21 cellular contexts compared by ENCODE assay signal in the genomic region with DNA sequence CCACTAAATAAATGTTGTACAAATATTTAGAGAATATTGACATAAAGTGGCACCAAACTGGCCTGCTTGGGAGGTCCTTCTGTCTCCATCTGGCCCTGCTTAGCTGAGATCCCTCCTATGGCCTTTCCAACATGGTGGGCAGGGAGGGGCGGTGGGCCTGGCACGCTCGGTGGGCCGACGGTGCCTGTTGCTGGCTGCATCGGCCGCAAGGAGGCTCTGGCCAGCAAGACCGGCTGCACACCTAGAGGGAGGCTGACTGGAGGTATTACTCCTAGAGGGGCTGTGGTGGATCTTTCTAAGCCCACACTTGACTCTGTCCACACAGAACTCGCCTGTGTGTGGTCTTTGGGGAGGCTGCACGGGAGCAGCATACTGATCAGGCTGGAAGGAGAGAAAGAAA.
"Had no signal": no experiment of that assay in that cellular context is flagged by ENCODE, and none has a peak within 500 bp of the region (broad histone marks: within the 10 kb centered on the region; RNA-seq: fewer than 3 reads in every experiment).

No MANE protein-coding gene starts in this region.

- DNase-seq: effector memory CD4-positive, alpha-beta T cell; gastrocnemius medialis; heart right ventricle; hypothalamus; lower lobe of right lung; natural killer cell; psoas muscle; retina; spleen; stimulated activated CD4-positive, alpha-beta T cell treated with anti-CD3 and anti-CD28 coated beads, Interleukin-15, amount 100 ng/mL, for 24 hours; stimulated activated CD4-positive, alpha-beta T cell treated with anti-CD3 and anti-CD28 coated beads, Interleukin-1b, Interleukin-23, amount 100 ng/mL, for 48 hours; stimulated activated CD4-positive, alpha-beta T cell treated with anti-CD3 and anti-CD28 coated beads, Interleukin-4, amount 100 ng/mL, for 24 hours; tibial artery; upper lobe of left lung; uterus had no signal

- H3K4me3 ChIP-seq: esophagus muscularis mucosa, gastrocnemius medialis, heart right ventricle, lower lobe of right lung, psoas muscle, spleen, tibial artery, upper lobe of left lung, uterus had no signal

- H3K79me2 ChIP-seq: parathyroid adenoma had no signal

- H3K36me3 ChIP-seq: esophagus muscularis mucosa, gastrocnemius medialis, heart right ventricle, lower lobe of right lung, spleen, tibial artery, upper lobe of left lung, uterus had no signal

- ATAC-seq: gastrocnemius medialis; heart right ventricle; left lobe of liver; lower lobe of right lung; natural killer cell; psoas muscle; sciatic nerve; stimulated activated memory B cell treated with anti-CD40 and anti-IgM and Interleukin-4, amounts not matched to agents 10 μg/mL and 1 μg/mL and 100 μg/mL, for 72 hours had no signal

- H2AFZ ChIP-seq: parathyroid adenoma had no signal

- H3K9ac ChIP-seq: parathyroid adenoma had no signal

- H3K9me3 ChIP-seq: esophagus muscularis mucosa, gastrocnemius medialis, heart right ventricle, lower lobe of right lung, psoas muscle, spleen, tibial artery, upper lobe of left lung, uterus had no signal

- H3K27ac ChIP-seq: epithelial cell of prostate, esophagus muscularis mucosa, gastrocnemius medialis, heart right ventricle, lower lobe of right lung, parathyroid adenoma, psoas muscle, spleen, tibial artery, upper lobe of left lung, uterus had no signal
